Comparison of ENCODE assay signal across 21 cellular contexts in genomic region chr7:70497793-70498192, GRCh38.
"Had no signal": no experiment of that assay in that cellular context is flagged by ENCODE, and none has a peak within 500 bp of the region (broad histone marks: within the 10 kb centered on the region; RNA-seq: fewer than 3 reads in every experiment).

No MANE protein-coding gene starts in this region.

- H3K4me3 ChIP-seq: Peyer's patch, SJSA1 had no signal

- H3K27ac ChIP-seq: KMS-11, Peyer's patch, SJSA1 had no signal

- H3K36me3 ChIP-seq: Peyer's patch, SJSA1 had no signal

- H3K27me3 ChIP-seq: Peyer's patch, SJSA1 had no signal

- DNase-seq: Karpas-422, KBM-7, MM.1S, MV-4-11, NCI-H1417 treated with DMSO at 0.1 percent for 48 hours, NCI-H2029, NCI-H2227 treated with DMSO at 0.1 percent for 48 hours, NCI-H510A treated with DMSO at 0.1 percent for 48 hours, NCI-H526 treated with DMSO at 0.1 percent for 48 hours, NCI-H774, OCI-M1, PC-3, Peyer's patch, RPMI8226, SHP77, SIG-M5, SK-N-SH, SW 1271 had no signal

- H3K9ac ChIP-seq: KMS-11, SK-N-SH had no signal

- H3K9me3 ChIP-seq: Peyer's patch, SJSA1, SK-N-SH had no signal

- ATAC-seq: PC-3, Right ventricle myocardium inferior had no signal

- H3K4me1 ChIP-seq: Peyer's patch, SJSA1 had no signal

- H3K4me2 ChIP-seq: KMS-11, SK-N-SH had no signal
